In genomic region chr11:64448599-64449380, GRCh38 we compare ENCODE assay signal across 1 cellular context.
TF ChIP-seq lines count a peak whose summit lies in the region.

No MANE protein-coding gene starts in this region.

TF ChIP-seq in H1, 55 proteins besides CTCF, POLR2A, EP300 and RAD21 (continued from another document):
- no peak for TF ChIP-seq MAX (IDR thresholded peaks at IDR 0.05)
- peak; percentile 44 for TF ChIP-seq ASH2L (IDR thresholded peaks at IDR 0.05; ENCODE audit: low read length)
- no peak for TF ChIP-seq CTBP2 (IDR thresholded peaks at IDR 0.05; ENCODE audit: borderline replicate concordance, insufficient read depth, insufficient read length, low read length)
- no peak for TF ChIP-seq CBX8 (IDR thresholded peaks at IDR 0.05; ENCODE audit: borderline replicate concordance, low read depth, low read length)
- no peak for TF ChIP-seq SP2 (IDR thresholded peaks at IDR 0.05; ENCODE audit: low read length)
- TF ChIP-seq GTF2F1 (IDR thresholded peaks at IDR 0.05; ENCODE audit: borderline replicate concordance, low read depth, low read length): no peak
